ENCODE assay signal across 4 cellular contexts in the genomic region with DNA sequence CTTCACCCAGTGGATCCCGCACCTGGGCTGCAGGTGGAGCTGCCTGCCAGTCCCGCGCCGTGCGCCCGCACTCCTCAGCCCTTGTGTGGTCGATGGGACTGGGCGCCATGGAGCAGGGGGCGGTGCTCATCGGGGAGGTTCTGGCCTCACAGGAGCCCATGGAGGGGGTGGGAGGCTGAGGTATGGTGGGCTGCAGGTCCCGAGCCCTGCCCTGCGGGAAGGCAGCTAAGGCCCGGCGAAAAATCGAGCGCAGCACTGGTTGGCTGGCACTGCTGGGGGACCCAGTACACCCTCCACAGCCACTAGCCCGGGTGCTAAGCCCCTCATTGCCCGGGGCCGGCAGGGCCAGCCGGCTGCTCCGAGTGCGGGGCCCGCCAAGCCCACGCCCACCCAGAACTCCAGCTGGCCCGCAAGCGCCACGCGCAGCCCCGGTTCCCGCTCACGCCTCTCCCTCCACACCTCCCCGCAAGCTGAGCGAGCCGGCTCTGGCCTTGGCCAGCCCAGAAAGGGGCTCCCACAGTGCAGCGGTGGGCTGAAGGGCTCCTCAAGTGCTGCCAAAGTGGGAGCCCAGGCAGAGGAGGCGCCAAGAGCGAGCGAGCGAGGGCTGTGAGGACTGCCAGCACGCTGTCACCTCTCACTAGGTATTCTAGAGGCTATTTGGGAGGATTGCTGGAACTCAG. TPM values are rescaled to one million over a fixed set of nuclear protein-coding genes. Genes with fewer than 3 reads are reported as not detected.
"Had no signal": no experiment of that assay in that cellular context is flagged by ENCODE, and none has a peak within 500 bp of the region (broad histone marks: within the 10 kb centered on the region; RNA-seq: fewer than 3 reads in every experiment).

No MANE protein-coding gene starts in this region.

RNA-seq across cellular contexts. Expression of a gene that starts 32.8 kb away (rescaled TPM):
- total RNA-seq: PC-3, RPMI7951, SJCRH30, SJSA1 had no signal
